Comparison of ENCODE assay signal across 2 cellular contexts in the genomic region with DNA sequence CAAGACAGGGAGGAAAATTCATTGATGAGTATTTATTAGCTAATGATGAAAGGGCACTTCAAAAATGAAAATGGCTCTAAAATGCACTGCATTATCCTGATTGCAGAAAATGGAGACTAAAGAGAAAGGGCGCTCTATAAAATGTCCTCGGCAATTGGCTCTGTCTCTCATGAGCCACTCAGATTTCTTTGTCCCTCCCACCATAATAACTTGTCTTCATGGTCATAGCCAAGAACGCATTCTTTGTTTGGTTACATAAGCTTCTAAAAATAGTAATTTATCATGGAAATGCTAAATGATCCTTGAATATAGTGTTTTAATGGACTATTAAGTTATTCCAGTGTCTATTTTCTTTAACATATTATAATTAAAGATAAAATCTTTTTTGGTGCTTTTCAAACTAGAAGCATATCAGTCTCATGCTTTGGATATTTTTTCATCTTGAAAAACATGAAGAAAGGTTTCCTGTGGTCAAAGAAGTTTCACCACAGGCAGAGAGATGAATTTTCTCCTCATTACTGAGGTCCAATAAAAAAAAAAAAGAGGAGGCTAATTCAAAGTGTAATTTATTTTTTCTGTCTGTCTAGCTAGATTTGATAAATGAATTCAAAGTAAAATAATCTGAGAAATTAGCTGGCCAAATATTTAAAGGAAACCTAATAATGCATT.
TF ChIP-seq lines count a peak whose summit lies in the region.

No MANE protein-coding gene starts in this region.

TF ChIP-seq in SK-N-SH treated with all-trans-retinoic acid at 6 μM for 48 hours, 23 proteins besides CTCF, POLR2A, EP300 and RAD21 (continued from another document):
- no peak for TF ChIP-seq ARNTL (CRISPR knock-in tag; IDR thresholded peaks at IDR 0.05; ENCODE audit: borderline replicate concordance, low read depth)

TF ChIP-seq in SK-N-SH, 30 proteins besides CTCF, POLR2A, EP300 and RAD21:
- TF ChIP-seq RCOR1 (IDR thresholded peaks at IDR 0.05; ENCODE audit: low read length) = no peak
- no peak for TF ChIP-seq YY1 (IDR thresholded peaks at IDR 0.05; ENCODE audit: low read depth)
- TF ChIP-seq MXI1 (IDR thresholded peaks at IDR 0.05; ENCODE audit: low read depth, low read length) = no peak
- TF ChIP-seq, protein P1, sequence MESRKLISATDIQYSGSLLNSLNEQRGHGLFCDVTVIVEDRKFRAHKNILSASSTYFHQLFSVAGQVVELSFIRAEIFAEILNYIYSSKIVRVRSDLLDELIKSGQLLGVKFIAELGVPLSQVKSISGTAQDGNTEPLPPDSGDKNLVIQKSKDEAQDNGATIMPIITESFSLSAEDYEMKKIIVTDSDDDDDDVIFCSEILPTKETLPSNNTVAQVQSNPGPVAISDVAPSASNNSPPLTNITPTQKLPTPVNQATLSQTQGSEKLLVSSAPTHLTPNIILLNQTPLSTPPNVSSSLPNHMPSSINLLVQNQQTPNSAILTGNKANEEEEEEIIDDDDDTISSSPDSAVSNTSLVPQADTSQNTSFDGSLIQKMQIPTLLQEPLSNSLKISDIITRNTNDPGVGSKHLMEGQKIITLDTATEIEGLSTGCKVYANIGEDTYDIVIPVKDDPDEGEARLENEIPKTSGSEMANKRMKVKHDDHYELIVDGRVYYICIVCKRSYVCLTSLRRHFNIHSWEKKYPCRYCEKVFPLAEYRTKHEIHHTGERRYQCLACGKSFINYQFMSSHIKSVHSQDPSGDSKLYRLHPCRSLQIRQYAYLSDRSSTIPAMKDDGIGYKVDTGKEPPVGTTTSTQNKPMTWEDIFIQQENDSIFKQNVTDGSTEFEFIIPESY (IDR thresholded peaks at IDR 0.05; ENCODE audit: borderline replicate concordance, low read depth) = no peak
- no peak for TF ChIP-seq NRF1 (IDR thresholded peaks at IDR 0.05; ENCODE audit: low read depth, low read length)
- TF ChIP-seq RXRA (IDR thresholded peaks at IDR 0.05; ENCODE audit: borderline replicate concordance, low read depth) = no peak
- no peak for TF ChIP-seq NFIC (IDR thresholded peaks at IDR 0.05; ENCODE audit: borderline replicate concordance)
- TF ChIP-seq, protein P2, sequence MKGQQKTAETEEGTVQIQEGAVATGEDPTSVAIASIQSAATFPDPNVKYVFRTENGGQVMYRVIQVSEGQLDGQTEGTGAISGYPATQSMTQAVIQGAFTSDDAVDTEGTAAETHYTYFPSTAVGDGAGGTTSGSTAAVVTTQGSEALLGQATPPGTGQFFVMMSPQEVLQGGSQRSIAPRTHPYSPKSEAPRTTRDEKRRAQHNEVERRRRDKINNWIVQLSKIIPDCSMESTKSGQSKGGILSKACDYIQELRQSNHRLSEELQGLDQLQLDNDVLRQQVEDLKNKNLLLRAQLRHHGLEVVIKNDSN (IDR thresholded peaks at IDR 0.05; ENCODE audit: borderline replicate concordance, low read depth) = no peak
- TF ChIP-seq, protein P3, sequence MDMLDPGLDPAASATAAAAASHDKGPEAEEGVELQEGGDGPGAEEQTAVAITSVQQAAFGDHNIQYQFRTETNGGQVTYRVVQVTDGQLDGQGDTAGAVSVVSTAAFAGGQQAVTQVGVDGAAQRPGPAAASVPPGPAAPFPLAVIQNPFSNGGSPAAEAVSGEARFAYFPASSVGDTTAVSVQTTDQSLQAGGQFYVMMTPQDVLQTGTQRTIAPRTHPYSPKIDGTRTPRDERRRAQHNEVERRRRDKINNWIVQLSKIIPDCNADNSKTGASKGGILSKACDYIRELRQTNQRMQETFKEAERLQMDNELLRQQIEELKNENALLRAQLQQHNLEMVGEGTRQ (IDR thresholded peaks at IDR 0.05; ENCODE audit: borderline replicate concordance, low read depth, low read length) = no peak
- TF ChIP-seq JUND (IDR thresholded peaks at IDR 0.05) = no peak
